In the genomic region with DNA sequence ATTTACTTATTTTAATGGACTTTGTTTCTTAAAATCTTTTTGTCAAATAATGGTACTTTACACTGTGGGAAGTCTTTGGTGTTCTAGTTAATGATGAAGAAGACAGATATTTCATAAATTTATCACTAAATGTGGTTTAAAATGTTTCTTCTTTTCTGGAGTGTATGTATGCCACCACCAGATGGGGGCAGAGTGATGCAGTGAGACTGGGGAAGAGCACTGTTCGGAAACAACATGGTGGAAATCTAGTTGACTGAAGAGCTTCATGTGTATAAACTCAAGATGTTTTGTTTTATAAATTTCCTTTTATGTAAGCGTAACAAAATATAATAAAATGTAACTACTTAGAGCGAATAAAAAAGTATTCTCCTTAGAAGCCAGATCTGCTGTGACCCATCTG, we compare ENCODE assay signal across 9 cellular contexts.
DNase-seq lines count a peak whose midpoint lies in the region; ATAC-seq and TF ChIP-seq lines count a peak whose summit lies in the region.
"Had no signal": no experiment of that assay in that cellular context is flagged by ENCODE, and none has a peak within 500 bp of the region (broad histone marks: within the 10 kb centered on the region; RNA-seq: fewer than 3 reads in every experiment).

No MANE protein-coding gene starts in this region.

- TF ChIP-seq CTCF in HFFc6 (IDR thresholded peaks at IDR 0.05), result peak; percentile 84
- TF ChIP-seq CTCF in gastroesophageal sphincter (IDR thresholded peaks at IDR 0.05), result peak in 3 of 4 experiments; percentile 14 to 44 (median 42)

- H3K4me3 ChIP-seq in gastroesophageal sphincter, result no peak overlapping the region

- no peak for TF ChIP-seq POLR2A in gastroesophageal sphincter (IDR thresholded peaks at IDR 0.05)

- no peaks in the 10 kb centered on the region for H3K4me1 Mint-ChIP-seq in HFFc6 (ENCODE audit: low read depth)
- no peaks in the 10 kb centered on the region for H3K4me1 Mint-ChIP-seq in immature natural killer cell

- no peaks in the 10 kb centered on the region for H3K4me1 ChIP-seq in gastroesophageal sphincter

- H3K27ac Mint-ChIP-seq in HFFc6 (no peak overlapping the region), immature natural killer cell (no peak overlapping the region)

- DNase-seq in Ammon's horn (ENCODE audit: low spot score) (peak; percentile 14), HFFc6 (peak; percentile 29), RKO (ENCODE audit: low spot score) (peak; percentile 11), GDM1 (lab: John Stamatoyannopoulos, UW) (no peak), immature natural killer cell (no peak)
- DNase-seq: activated CD4-positive, alpha-beta T cell treated with anti-CD3 and anti-CD28 coated beads for 1 hour had no signal

- no peak for TF ChIP-seq EP300 in gastroesophageal sphincter (IDR thresholded peaks at IDR 0.05)

- no peaks in the 10 kb centered on the region for H3K27me3 ChIP-seq in gastroesophageal sphincter

- no peaks in the 10 kb centered on the region for H3K36me3 ChIP-seq in gastroesophageal sphincter

- H3K9me3 Mint-ChIP-seq in HFFc6, result no peaks in the 10 kb centered on the region
- H3K9me3 Mint-ChIP-seq in immature natural killer cell, result peaks cover 0 to 22% (median 5%) of the 10 kb centered on the region in 6 donors

- no peak overlapping the region for H3K27ac ChIP-seq in gastroesophageal sphincter

- whole genome bisulfite sequencing in gastroesophageal sphincter (ENCODE audit: low coverage in 1 of 2), 2 donors, result 92 to 96% methylated on average over 3 of the region's 3 CpGs

- ATAC-seq in gastroesophageal sphincter, result no peak
- ATAC-seq in activated CD4-positive, CD25-positive, alpha-beta regulatory T cell treated with anti-CD3 and anti-CD28 coated beads, Interleukin-2, amount 50 U/mL, for 24 hours, result no peak
- ATAC-seq in HG03432 (IDR thresholded peaks at IDR 0.05; ENCODE audit: unreplicated experiment), result no peak

- H3K36me3 Mint-ChIP-seq in HFFc6 (ENCODE audit: low read depth) (0 out of 2 replicates have a peak, but pooled peaks cover 4% of the 10 kb centered on the region), immature natural killer cell (no peaks in the 10 kb centered on the region)

- H3K9me3 ChIP-seq in gastroesophageal sphincter, result peaks cover 0 to 9% (median 0%) of the 10 kb centered on the region in 3 donors

- H3K27me3 Mint-ChIP-seq in HFFc6 (ENCODE audit: insufficient read depth) (peaks cover 3% of the 10 kb centered on the region), immature natural killer cell (ENCODE audit: low read depth in 3 of 3) (peaks cover 0 to 2% (median 0%) of the 10 kb centered on the region in 3 donors)

- H3K4me3 Mint-ChIP-seq in HFFc6 (no peak overlapping the region), immature natural killer cell (no peak overlapping the region)

Comparison
In these comparisons a context has a peak if more than half of its experiments do, and no peak if none do; other contexts are left out.
1. DNase-seq: peak in Ammon's horn (single experiment), HFFc6 (single experiment) and RKO (single experiment); none in GDM1 (single experiment) and immature natural killer cell (0 of 3).